8 cellular contexts compared by ENCODE assay signal in the genomic region with DNA sequence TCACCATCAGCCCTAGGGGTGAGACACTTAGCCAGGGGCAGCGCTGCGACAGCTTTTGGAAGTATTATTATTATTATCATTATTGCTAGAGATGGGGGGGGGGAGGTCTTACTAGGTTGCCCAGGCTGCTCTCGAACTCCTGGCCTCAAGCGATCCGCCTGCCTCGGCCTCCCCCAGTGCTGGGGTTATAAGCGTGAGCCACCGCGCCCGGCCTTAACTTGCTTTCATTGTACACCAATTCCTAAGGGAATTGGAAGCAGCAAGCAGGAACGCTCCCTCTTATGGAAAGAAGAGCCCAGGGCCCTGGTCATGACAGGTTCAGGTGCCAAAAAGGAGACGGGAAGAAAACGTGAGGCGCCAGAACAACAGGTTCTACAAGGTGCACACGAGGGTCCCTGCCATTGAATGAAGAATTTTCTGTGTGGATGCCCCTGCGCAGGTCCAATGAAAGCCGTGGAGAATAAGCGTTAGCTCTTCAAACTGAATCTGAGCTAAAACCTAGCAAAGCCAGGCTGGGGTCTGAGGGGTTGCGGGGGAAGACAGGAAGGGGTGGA. TPM values are rescaled to one million over a fixed set of nuclear protein-coding genes. Genes with fewer than 3 reads are reported as not detected.
A peak's percentile ranks its signal among the peaks of the same experiment; 100 is the strongest.
DNase-seq lines count a peak whose midpoint lies in the region; ATAC-seq and TF ChIP-seq lines count a peak whose summit lies in the region.

No MANE protein-coding gene starts in this region.

- H3K4me3 ChIP-seq in SU-DHL-6 (ENCODE audit: insufficient read depth, low read length, poor library complexity, severe bottlenecking) (no peak overlapping the region), gastroesophageal sphincter (peak overlapping the region in 1 of 2 donors; percentile 93)

- CTCF ChIA-PET in activated CD4-positive, alpha-beta T cell treated with anti-CD3 and anti-CD28 coated beads, Interleukin-2, amount 10 ng/mL, durations not matched to agents 7 days and 5 days (lab: Charles Lee), result interaction anchor here (0.6 to 2.0 kb wide), 9 partner anchors 11 to 1186 kb away, joined by 3 to 9 read pairs (median 4); no protein-coding TSS in a partner anchor

- H3K27ac Mint-ChIP-seq in activated CD4-positive, alpha-beta T cell treated with anti-CD3 and anti-CD28 coated beads, Interleukin-2, amount 10 ng/mL, durations not matched to agents 7 days and 5 days, result peak overlapping the region; percentile 93

- WGBS in gastroesophageal sphincter (ENCODE audit: low coverage in 1 of 2), 2 donors, result 6 to 9% methylated on average over 7 to 9 of the region's 19 CpGs

- peaks cover 15% of the 10 kb centered on the region; the same call in 1 of the 2 replicates for H4K20me1 ChIP-seq in SU-DHL-6 (ENCODE audit: low read depth, low read length)

- peaks cover 0 to 53% (median 19%) of the 10 kb centered on the region in 3 donors for H3K4me1 ChIP-seq in gastroesophageal sphincter

- TF ChIP-seq CTCF in SU-DHL-6 (IDR thresholded peaks at IDR 0.05; ENCODE audit: insufficient read depth, low read length, poor library complexity, severe bottlenecking) (no peak), gastroesophageal sphincter (IDR thresholded peaks at IDR 0.05) (no peak)

- peaks cover 40% of the 10 kb centered on the region for H3K79me2 ChIP-seq in SU-DHL-6 (ENCODE audit: insufficient read depth, low read length)

- peaks cover 8% of the 10 kb centered on the region; the same call in 1 of the 2 replicates for H3F3A ChIP-seq in SU-DHL-6 (ENCODE audit: insufficient read depth)

- TF ChIP-seq EP300 in gastroesophageal sphincter (IDR thresholded peaks at IDR 0.05), result no peak

- peak overlapping the region; percentile 18 for H3K4me2 ChIP-seq in SU-DHL-6 (ENCODE audit: low read depth, low read length, poor library complexity, severe bottlenecking)

- no peak for TF ChIP-seq POLR2A in gastroesophageal sphincter (IDR thresholded peaks at IDR 0.05)

- H3K9me3 Mint-ChIP-seq in activated CD4-positive, alpha-beta T cell treated with anti-CD3 and anti-CD28 coated beads, Interleukin-2, amount 10 ng/mL, durations not matched to agents 7 days and 5 days, result no peaks in the 10 kb centered on the region

- H3K36me3 ChIP-seq in SU-DHL-6 (ENCODE audit: low read length), result peaks cover 17% of the 10 kb centered on the region
- H3K36me3 ChIP-seq in gastroesophageal sphincter, result peaks cover 0 to 35% of the 10 kb centered on the region in 2 donors

- H3K4me1 Mint-ChIP-seq in activated CD4-positive, alpha-beta T cell treated with anti-CD3 and anti-CD28 coated beads, Interleukin-2, amount 10 ng/mL, durations not matched to agents 7 days and 5 days, result peaks cover 41% of the 10 kb centered on the region

- H3K27ac ChIP-seq in SU-DHL-6 (ENCODE audit: low read depth, low read length) (no peak overlapping the region), gastroesophageal sphincter (peak overlapping the region in 1 of 4 donors; percentile 88), substantia nigra (ENCODE audit: low read depth, low read length, poor library complexity, severe bottlenecking) (peak overlapping the region; percentile 77)

- peak; percentile 4 for ATAC-seq in gastroesophageal sphincter

- POLR2A ChIA-PET in activated CD4-positive, alpha-beta T cell treated with anti-CD3 and anti-CD28 coated beads, Interleukin-2, amount 10 ng/mL, durations not matched to agents 7 days and 5 days (lab: Charles Lee), result no interaction called here

- no peak overlapping the region for H3K9ac ChIP-seq in SU-DHL-6 (ENCODE audit: low read length)

- peaks cover 8% of the 10 kb centered on the region for H3K27me3 Mint-ChIP-seq in activated CD4-positive, alpha-beta T cell treated with anti-CD3 and anti-CD28 coated beads, Interleukin-2, amount 10 ng/mL, durations not matched to agents 7 days and 5 days

- H3K4me3 Mint-ChIP-seq in activated CD4-positive, alpha-beta T cell treated with anti-CD3 and anti-CD28 coated beads, Interleukin-2, amount 10 ng/mL, durations not matched to agents 7 days and 5 days, result peak overlapping the region; percentile 95

- H3K36me3 Mint-ChIP-seq in activated CD4-positive, alpha-beta T cell treated with anti-CD3 and anti-CD28 coated beads, Interleukin-2, amount 10 ng/mL, durations not matched to agents 7 days and 5 days (ENCODE audit: low read depth), result peaks cover 25% of the 10 kb centered on the region

- H3K27me3 ChIP-seq in SU-DHL-6 (ENCODE audit: low read length) (no peaks in the 10 kb centered on the region), gastroesophageal sphincter (peaks cover 51% of the 10 kb centered on the region)

- H3K9me3 ChIP-seq in SU-DHL-6 (ENCODE audit: insufficient read depth, low read length), result no peaks in the 10 kb centered on the region
- H3K9me3 ChIP-seq in gastroesophageal sphincter, result no peaks in the 10 kb centered on the region

- no peak overlapping the region for H2AFZ ChIP-seq in SU-DHL-6 (ENCODE audit: low read depth, low read length, severe bottlenecking)

- DNase-seq in activated CD4-positive, alpha-beta T cell treated with anti-CD3 and anti-CD28 coated beads, Interleukin-2, amount 10 ng/mL, durations not matched to agents 7 days and 5 days, result no peak
- DNase-seq in activated CD4-positive, alpha-beta T cell treated with anti-CD3 and anti-CD28 coated beads for 4 hours, result no peak
- DNase-seq in substantia nigra (lab: John Stamatoyannopoulos, UW) (no peak), Kasumi-1 (lab: John Stamatoyannopoulos, UW) (no peak), mesenteric fat pad (ENCODE audit: low spot score) (no peak), NCI-H128 (lab: John Stamatoyannopoulos, UW; ENCODE audit: unreplicated experiment) (no peak)

- no peaks in the 10 kb centered on the region for H3K9me2 ChIP-seq in SU-DHL-6 (replicated peaks; ENCODE audit: insufficient read depth, low read length)

RNA-seq across cellular contexts. Expression of gene RPL38, which starts 0.5 kb away (rescaled TPM):
- total RNA-seq in activated CD4-positive, alpha-beta T cell treated with anti-CD3 and anti-CD28 coated beads, Interleukin-2, amount 10 ng/mL, durations not matched to agents 7 days and 5 days, result 1,000 to 10,000 TPM; 1,114 to 1,326 TPM
- total RNA-seq in gastroesophageal sphincter (100 to 1,000 TPM; 407 to 628 (median 526) TPM), mesenteric fat pad (642 TPM)

RNA-seq across cellular contexts. Expression of gene TTYH2, which starts 10.4 kb away (rescaled TPM):
- 10 to 100 TPM; 10.2 to 11.9 TPM for total RNA-seq in activated CD4-positive, alpha-beta T cell treated with anti-CD3 and anti-CD28 coated beads, Interleukin-2, amount 10 ng/mL, durations not matched to agents 7 days and 5 days
- 1 to 10 TPM; 5.5 to 7.7 (median 6.3) TPM for total RNA-seq in gastroesophageal sphincter
- total RNA-seq in mesenteric fat pad, result 5.6 TPM
